34 cellular contexts compared by ENCODE assay signal in genomic region chr7:46355331-46355730, GRCh38.
"Had no signal": no experiment of that assay in that cellular context is flagged by ENCODE, and none has a peak within 500 bp of the region (broad histone marks: within the 10 kb centered on the region; RNA-seq: fewer than 3 reads in every experiment).

No MANE protein-coding gene starts in this region.

- H3K27ac Mint-ChIP-seq: activated B cell treated with CpG ODN at 0.5 μM for 24 hours; activated CD4-positive, alpha-beta memory T cell treated with anti-CD3 and anti-CD28 coated beads, Interleukin-2, amount 10 ng/mL, durations not matched to agents 7 days and 5 days; activated CD4-positive, alpha-beta T cell treated with anti-CD3 and anti-CD28 coated beads, Interleukin-2, amount 10 ng/mL, durations not matched to agents 7 days and 5 days; activated naive CD4-positive, alpha-beta T cell treated with anti-CD3 and anti-CD28 coated beads, Interleukin-2, amount 10 ng/mL, durations not matched to agents 7 days and 5 days; activated naive CD4-positive, alpha-beta T cell treated with anti-CD3 and anti-CD28 coated beads, Interleukin-2, amount 50 U/mL, for 24 hours; activated naive CD8-positive, alpha-beta T cell; activated naive CD8-positive, alpha-beta T cell treated with anti-CD3 and anti-CD28 coated beads, Interleukin-2, amount 10 ng/mL, durations not matched to agents 7 days and 5 days; activated naive CD8-positive, alpha-beta T cell treated with anti-CD3 and anti-CD28 coated beads, Interleukin-2, amount 50 U/mL, for 24 hours; activated T-cell treated with anti-CD3 and anti-CD28 coated beads, Interleukin-2, amount 50 U/mL, for 72 hours; activated T-helper 1 cell treated with anti-CD3 and anti-CD28 coated beads, Interleukin-12 subunit alpha, Interleukin-12 subunit beta, Interleukin-2, Interleukin-4 antibody, amounts not matched to agents 30 ng/mL and 10 ng/mL and 1 ng/mL, durations not matched to agents 14 hours and 24 hours and 36 hours; activated T-helper 17 cell treated with anti-CD3 and anti-CD28 coated beads, Interleukin-2, amount 50 U/mL, for 72 hours; brain; T-helper 1 cell treated with Interleukin-12 subunit alpha and Interleukin-12 subunit beta and Interleukin-4 antibody, amounts not matched to agents 30 μg/mL and 1 μg/mL, for 36 hours; T-helper 2 cell treated with Interferon-gamma antibody and Interleukin-4, amounts not matched to agents 5 μg/mL and 100 μg/mL, for 36 hours had no signal

- H3K4me3 ChIP-seq: ascending aorta had no signal

- FAIRE-seq: TTC549 had no signal

- DNase-seq: activated B cell treated with CpG ODN at 0.5 μM for 24 hours; activated CD4-positive, alpha-beta memory T cell treated with anti-CD3 and anti-CD28 coated beads, Interleukin-2, amount 10 ng/mL, durations not matched to agents 7 days and 5 days; activated CD4-positive, alpha-beta T cell treated with anti-CD3 and anti-CD28 coated beads for 4 hours; activated CD4-positive, alpha-beta T cell treated with anti-CD3 and anti-CD28 coated beads, Interleukin-2, amount 10 ng/mL, durations not matched to agents 7 days and 5 days; activated CD4-positive, alpha-beta T cell treated with anti-CD3 and anti-CD28 coated beads, Interleukin-2, amount 50 U/mL, for 48 hours; activated CD4-positive, CD25-positive, alpha-beta regulatory T cell treated with anti-CD3 and anti-CD28 coated beads, Interleukin-2, amount 50 U/mL, for 72 hours; activated CD8-positive, alpha-beta memory T cell treated with anti-CD3 and anti-CD28 coated beads, Interleukin-2, amount 50 U/mL, for 4 hours; activated effector memory CD4-positive, alpha-beta T cell treated with anti-CD3 and anti-CD28 coated beads, Interleukin-2, amount 50 U/mL, for 16 hours; activated gamma-delta T cell treated with Interleukin-2 at 50 U/mL for 16 hours; activated naive CD4-positive, alpha-beta T cell treated with anti-CD3 and anti-CD28 coated beads, Interleukin-2, amount 10 ng/mL, durations not matched to agents 7 days and 5 days; activated naive CD4-positive, alpha-beta T cell treated with Interleukin-2 at 50 U/mL for 16 hours; activated naive CD8-positive, alpha-beta T cell treated with anti-CD3 and anti-CD28 coated beads, Interleukin-2, amount 10 ng/mL, durations not matched to agents 7 days and 5 days; activated naive CD8-positive, alpha-beta T cell treated with anti-CD3 and anti-CD28 coated beads, Interleukin-2, amount 50 U/mL, for 24 hours; activated T-cell treated with anti-CD3 and anti-CD28 coated beads for 4 hours; activated T-cell treated with anti-CD3 and anti-CD28 coated beads, Interleukin-2, amount 50 U/mL, for 1 hour; activated T-cell treated with anti-CD3 and anti-CD28 coated beads, Interleukin-2, amount 50 U/mL, for 4 hours; activated T-cell treated with anti-CD3 and anti-CD28 coated beads, Interleukin-2, amount 50 U/mL, for 72 hours; amygdala; anterior cingulate cortex; central memory CD4-positive, alpha-beta T cell; SW 1271; T-helper 1 cell; T-helper 2 cell; T-helper 9 cell had no signal

- ATAC-seq: activated naive CD8-positive, alpha-beta T cell treated with anti-CD3 and anti-CD28 coated beads, Interleukin-2, amount 50 U/mL, for 24 hours; activated T-cell treated with anti-CD3 and anti-CD28 coated beads, Interleukin-2, amount 50 U/mL, for 4 hours; activated T-cell treated with anti-CD3 and anti-CD28 coated beads, Interleukin-2, amount 50 U/mL, for 72 hours; activated T-helper 17 cell treated with anti-CD3 and anti-CD28 coated beads, Interleukin-2, amount 50 U/mL, for 72 hours had no signal

- H3K9me3 ChIP-seq: ascending aorta had no signal

- H3K4me1 Mint-ChIP-seq: activated B cell treated with CpG ODN at 0.5 μM for 24 hours; activated CD4-positive, alpha-beta memory T cell treated with anti-CD3 and anti-CD28 coated beads, Interleukin-2, amount 10 ng/mL, durations not matched to agents 7 days and 5 days; activated CD4-positive, alpha-beta T cell treated with anti-CD3 and anti-CD28 coated beads, Interleukin-2, amount 10 ng/mL, durations not matched to agents 7 days and 5 days; activated naive CD4-positive, alpha-beta T cell treated with anti-CD3 and anti-CD28 coated beads, Interleukin-2, amount 10 ng/mL, durations not matched to agents 7 days and 5 days; activated naive CD4-positive, alpha-beta T cell treated with anti-CD3 and anti-CD28 coated beads, Interleukin-2, amount 50 U/mL, for 24 hours; activated naive CD8-positive, alpha-beta T cell treated with anti-CD3 and anti-CD28 coated beads, Interleukin-2, amount 10 ng/mL, durations not matched to agents 7 days and 5 days; activated naive CD8-positive, alpha-beta T cell treated with anti-CD3 and anti-CD28 coated beads, Interleukin-2, amount 50 U/mL, for 24 hours; activated T-helper 17 cell treated with anti-CD3 and anti-CD28 coated beads, Interleukin-2, amount 50 U/mL, for 72 hours; brain had no signal

- H3K4me3 Mint-ChIP-seq: activated B cell treated with CpG ODN at 0.5 μM for 24 hours; activated CD4-positive, alpha-beta memory T cell treated with anti-CD3 and anti-CD28 coated beads, Interleukin-2, amount 10 ng/mL, durations not matched to agents 7 days and 5 days; activated CD4-positive, alpha-beta T cell treated with anti-CD3 and anti-CD28 coated beads, Interleukin-2, amount 10 ng/mL, durations not matched to agents 7 days and 5 days; activated naive CD4-positive, alpha-beta T cell treated with anti-CD3 and anti-CD28 coated beads, Interleukin-2, amount 10 ng/mL, durations not matched to agents 7 days and 5 days; activated naive CD4-positive, alpha-beta T cell treated with anti-CD3 and anti-CD28 coated beads, Interleukin-2, amount 50 U/mL, for 24 hours; activated naive CD8-positive, alpha-beta T cell; activated naive CD8-positive, alpha-beta T cell treated with anti-CD3 and anti-CD28 coated beads, Interleukin-2, amount 10 ng/mL, durations not matched to agents 7 days and 5 days; activated naive CD8-positive, alpha-beta T cell treated with anti-CD3 and anti-CD28 coated beads, Interleukin-2, amount 50 U/mL, for 24 hours; activated T-cell treated with anti-CD3 and anti-CD28 coated beads, Interleukin-2, amount 50 U/mL, for 4 hours; activated T-cell treated with anti-CD3 and anti-CD28 coated beads, Interleukin-2, amount 50 U/mL, for 72 hours; activated T-helper 1 cell treated with anti-CD3 and anti-CD28 coated beads, Interleukin-12 subunit alpha, Interleukin-12 subunit beta, Interleukin-2, Interleukin-4 antibody, amounts not matched to agents 30 ng/mL and 10 ng/mL and 1 ng/mL, durations not matched to agents 14 hours and 24 hours and 36 hours; activated T-helper 17 cell treated with anti-CD3 and anti-CD28 coated beads, Interleukin-2, amount 50 U/mL, for 72 hours; brain; T-helper 1 cell treated with Interleukin-12 subunit alpha and Interleukin-12 subunit beta and Interleukin-4 antibody, amounts not matched to agents 30 μg/mL and 1 μg/mL, for 36 hours; T-helper 2 cell treated with Interferon-gamma antibody and Interleukin-4, amounts not matched to agents 5 μg/mL and 100 μg/mL, for 36 hours had no signal

- H3K36me3 Mint-ChIP-seq: activated naive CD4-positive, alpha-beta T cell treated with anti-CD3 and anti-CD28 coated beads, Interleukin-2, amount 10 ng/mL, durations not matched to agents 7 days and 5 days; activated naive CD4-positive, alpha-beta T cell treated with anti-CD3 and anti-CD28 coated beads, Interleukin-2, amount 50 U/mL, for 24 hours; activated naive CD8-positive, alpha-beta T cell; activated naive CD8-positive, alpha-beta T cell treated with anti-CD3 and anti-CD28 coated beads, Interleukin-2, amount 10 ng/mL, durations not matched to agents 7 days and 5 days; brain had no signal

- H3K27me3 Mint-ChIP-seq: activated B cell treated with CpG ODN at 0.5 μM for 24 hours; activated CD4-positive, alpha-beta memory T cell treated with anti-CD3 and anti-CD28 coated beads, Interleukin-2, amount 10 ng/mL, durations not matched to agents 7 days and 5 days; activated CD4-positive, alpha-beta T cell treated with anti-CD3 and anti-CD28 coated beads, Interleukin-2, amount 10 ng/mL, durations not matched to agents 7 days and 5 days; activated naive CD4-positive, alpha-beta T cell treated with anti-CD3 and anti-CD28 coated beads, Interleukin-2, amount 10 ng/mL, durations not matched to agents 7 days and 5 days; activated naive CD4-positive, alpha-beta T cell treated with anti-CD3 and anti-CD28 coated beads, Interleukin-2, amount 50 U/mL, for 24 hours; activated naive CD8-positive, alpha-beta T cell; activated T-helper 17 cell treated with anti-CD3 and anti-CD28 coated beads, Interleukin-2, amount 50 U/mL, for 72 hours had no signal

- H3K27me3 ChIP-seq: ascending aorta had no signal

- H3K9me3 Mint-ChIP-seq: activated B cell treated with CpG ODN at 0.5 μM for 24 hours; activated CD4-positive, alpha-beta memory T cell treated with anti-CD3 and anti-CD28 coated beads, Interleukin-2, amount 10 ng/mL, durations not matched to agents 7 days and 5 days; activated CD4-positive, alpha-beta T cell treated with anti-CD3 and anti-CD28 coated beads, Interleukin-2, amount 10 ng/mL, durations not matched to agents 7 days and 5 days; activated naive CD4-positive, alpha-beta T cell treated with anti-CD3 and anti-CD28 coated beads, Interleukin-2, amount 10 ng/mL, durations not matched to agents 7 days and 5 days; activated naive CD4-positive, alpha-beta T cell treated with anti-CD3 and anti-CD28 coated beads, Interleukin-2, amount 50 U/mL, for 24 hours; activated naive CD8-positive, alpha-beta T cell treated with anti-CD3 and anti-CD28 coated beads, Interleukin-2, amount 10 ng/mL, durations not matched to agents 7 days and 5 days; activated naive CD8-positive, alpha-beta T cell treated with anti-CD3 and anti-CD28 coated beads, Interleukin-2, amount 50 U/mL, for 24 hours; activated T-cell treated with anti-CD3 and anti-CD28 coated beads, Interleukin-2, amount 50 U/mL, for 72 hours; activated T-helper 1 cell treated with anti-CD3 and anti-CD28 coated beads, Interleukin-12 subunit alpha, Interleukin-12 subunit beta, Interleukin-2, Interleukin-4 antibody, amounts not matched to agents 30 ng/mL and 10 ng/mL and 1 ng/mL, durations not matched to agents 14 hours and 24 hours and 36 hours; activated T-helper 17 cell treated with anti-CD3 and anti-CD28 coated beads, Interleukin-2, amount 50 U/mL, for 72 hours; T-helper 1 cell treated with Interleukin-12 subunit alpha and Interleukin-12 subunit beta and Interleukin-4 antibody, amounts not matched to agents 30 μg/mL and 1 μg/mL, for 36 hours; T-helper 2 cell treated with Interferon-gamma antibody and Interleukin-4, amounts not matched to agents 5 μg/mL and 100 μg/mL, for 36 hours had no signal

- H3K36me3 ChIP-seq: ascending aorta had no signal

- H3K4me1 ChIP-seq: ascending aorta had no signal

- H3K27ac ChIP-seq: ascending aorta, VCaP had no signal
